ENCODE assay signal across 1 cellular context in the genomic region with DNA sequence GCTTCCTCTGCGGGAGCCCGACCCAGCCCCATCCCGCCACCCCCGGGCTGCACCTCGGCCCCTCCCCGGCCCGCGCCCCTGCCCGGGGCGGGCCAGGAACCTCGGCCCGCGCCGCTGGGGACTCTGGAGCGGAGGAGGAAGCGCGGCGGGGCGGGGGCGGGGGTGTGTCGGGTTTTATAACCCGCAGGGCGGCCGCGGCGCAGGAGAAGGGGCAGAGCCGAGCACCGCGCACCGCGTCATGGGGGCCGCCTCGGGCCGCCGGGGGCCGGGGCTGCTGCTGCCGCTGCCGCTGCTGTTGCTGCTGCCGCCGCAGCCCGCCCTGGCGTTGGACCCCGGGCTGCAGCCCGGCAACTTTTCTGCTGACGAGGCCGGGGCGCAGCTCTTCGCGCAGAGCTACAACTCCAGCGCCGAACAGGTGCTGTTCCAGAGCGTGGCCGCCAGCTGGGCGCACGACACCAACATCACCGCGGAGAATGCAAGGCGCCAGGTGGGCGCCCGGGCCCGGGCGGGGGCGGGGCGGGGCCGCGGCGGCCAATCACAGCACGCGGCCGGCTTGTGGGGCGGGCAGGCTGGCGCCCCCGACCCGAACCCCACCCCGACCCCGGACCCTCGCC.
TF ChIP-seq lines count a peak whose summit lies in the region.

A gene (plus strand): TSS at position 205 of the 614 bp plus-strand sequence. CDS start 34 bp downstream, at position 239.

TF ChIP-seq in K562, 482 proteins besides CTCF, POLR2A, EP300 and RAD21 (continued from another document):
- TF ChIP-seq, protein P1, sequence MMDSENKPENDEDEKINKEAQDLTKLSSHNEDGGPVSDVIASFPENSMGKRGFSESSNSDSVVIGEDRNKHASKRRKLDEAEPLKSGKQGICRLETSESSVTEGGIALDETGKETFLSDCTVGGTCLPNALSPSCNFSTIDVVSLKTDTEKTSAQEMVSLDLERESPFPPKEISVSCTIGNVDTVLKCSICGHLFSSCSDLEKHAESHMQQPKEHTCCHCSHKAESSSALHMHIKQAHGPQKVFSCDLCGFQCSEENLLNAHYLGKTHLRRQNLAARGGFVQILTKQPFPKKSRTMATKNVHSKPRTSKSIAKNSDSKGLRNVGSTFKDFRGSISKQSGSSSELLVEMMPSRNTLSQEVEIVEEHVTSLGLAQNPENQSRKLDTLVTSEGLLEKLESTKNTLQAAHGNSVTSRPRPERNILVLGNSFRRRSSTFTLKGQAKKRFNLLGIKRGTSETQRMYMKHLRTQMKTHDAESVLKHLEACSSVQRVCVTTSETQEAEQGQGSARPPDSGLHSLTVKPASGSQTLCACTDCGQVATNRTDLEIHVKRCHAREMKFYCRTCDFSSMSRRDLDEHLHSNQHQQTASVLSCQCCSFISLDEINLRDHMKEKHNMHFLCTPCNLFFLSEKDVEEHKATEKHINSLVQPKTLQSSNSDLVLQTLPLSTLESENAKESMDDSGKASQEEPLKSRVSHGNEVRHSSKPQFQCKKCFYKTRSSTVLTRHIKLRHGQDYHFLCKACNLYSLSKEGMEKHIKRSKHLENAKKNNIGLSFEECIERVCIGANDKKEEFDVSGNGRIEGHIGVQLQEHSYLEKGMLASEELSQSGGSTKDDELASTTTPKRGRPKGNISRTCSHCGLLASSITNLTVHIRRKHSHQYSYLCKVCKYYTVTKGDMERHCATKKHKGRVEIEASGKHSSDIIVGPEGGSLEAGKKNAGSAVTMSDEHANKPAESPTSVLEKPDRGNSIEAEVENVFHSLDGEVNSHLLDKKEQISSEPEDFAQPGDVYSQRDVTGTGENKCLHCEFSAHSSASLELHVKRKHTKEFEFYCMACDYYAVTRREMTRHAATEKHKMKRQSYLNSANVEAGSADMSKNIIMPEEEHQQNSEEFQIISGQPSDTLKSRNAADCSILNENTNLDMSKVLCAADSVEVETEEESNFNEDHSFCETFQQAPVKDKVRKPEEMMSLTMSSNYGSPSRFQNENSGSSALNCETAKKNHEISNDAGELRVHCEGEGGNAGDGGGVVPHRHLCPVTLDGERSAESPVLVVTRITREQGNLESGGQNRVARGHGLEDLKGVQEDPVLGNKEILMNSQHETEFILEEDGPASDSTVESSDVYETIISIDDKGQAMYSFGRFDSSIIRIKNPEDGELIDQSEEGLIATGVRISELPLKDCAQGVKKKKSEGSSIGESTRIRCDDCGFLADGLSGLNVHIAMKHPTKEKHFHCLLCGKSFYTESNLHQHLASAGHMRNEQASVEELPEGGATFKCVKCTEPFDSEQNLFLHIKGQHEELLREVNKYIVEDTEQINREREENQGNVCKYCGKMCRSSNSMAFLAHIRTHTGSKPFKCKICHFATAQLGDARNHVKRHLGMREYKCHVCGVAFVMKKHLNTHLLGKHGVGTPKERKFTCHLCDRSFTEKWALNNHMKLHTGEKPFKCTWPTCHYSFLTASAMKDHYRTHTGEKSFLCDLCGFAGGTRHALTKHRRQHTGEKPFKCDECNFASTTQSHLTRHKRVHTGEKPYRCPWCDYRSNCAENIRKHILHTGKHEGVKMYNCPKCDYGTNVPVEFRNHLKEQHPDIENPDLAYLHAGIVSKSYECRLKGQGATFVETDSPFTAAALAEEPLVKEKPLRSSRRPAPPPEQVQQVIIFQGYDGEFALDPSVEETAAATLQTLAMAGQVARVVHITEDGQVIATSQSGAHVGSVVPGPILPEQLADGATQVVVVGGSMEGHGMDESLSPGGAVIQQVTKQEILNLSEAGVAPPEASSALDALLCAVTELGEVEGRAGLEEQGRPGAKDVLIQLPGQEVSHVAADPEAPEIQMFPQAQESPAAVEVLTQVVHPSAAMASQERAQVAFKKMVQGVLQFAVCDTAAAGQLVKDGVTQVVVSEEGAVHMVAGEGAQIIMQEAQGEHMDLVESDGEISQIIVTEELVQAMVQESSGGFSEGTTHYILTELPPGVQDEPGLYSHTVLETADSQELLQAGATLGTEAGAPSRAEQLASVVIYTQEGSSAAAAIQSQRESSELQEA (IDR thresholded peaks at IDR 0.05; ENCODE audit: low read depth) = no peak
- TF ChIP-seq YY1 (IDR thresholded peaks at IDR 0.05; ENCODE audit: borderline replicate concordance in 1 of 3, control insufficient read depth in 1 of 3, extremely low read depth in 1 of 3, insufficient read depth in 3 of 3, insufficient read length in 1 of 3, insufficient replicate concordance in 2 of 3, low read depth in 1 of 3, low read length in 2 of 3) = peak in 1 of 3 experiments; percentile 47
- TF ChIP-seq, protein P2, sequence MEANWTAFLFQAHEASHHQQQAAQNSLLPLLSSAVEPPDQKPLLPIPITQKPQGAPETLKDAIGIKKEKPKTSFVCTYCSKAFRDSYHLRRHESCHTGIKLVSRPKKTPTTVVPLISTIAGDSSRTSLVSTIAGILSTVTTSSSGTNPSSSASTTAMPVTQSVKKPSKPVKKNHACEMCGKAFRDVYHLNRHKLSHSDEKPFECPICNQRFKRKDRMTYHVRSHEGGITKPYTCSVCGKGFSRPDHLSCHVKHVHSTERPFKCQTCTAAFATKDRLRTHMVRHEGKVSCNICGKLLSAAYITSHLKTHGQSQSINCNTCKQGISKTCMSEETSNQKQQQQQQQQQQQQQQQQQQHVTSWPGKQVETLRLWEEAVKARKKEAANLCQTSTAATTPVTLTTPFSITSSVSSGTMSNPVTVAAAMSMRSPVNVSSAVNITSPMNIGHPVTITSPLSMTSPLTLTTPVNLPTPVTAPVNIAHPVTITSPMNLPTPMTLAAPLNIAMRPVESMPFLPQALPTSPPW (CRISPR knock-in tag; IDR thresholded peaks at IDR 0.05) = peak; percentile 79
- TF ChIP-seq CBFA2T2 (conservative IDR thresholded peaks at IDR 0.05) = no peak
- TF ChIP-seq, protein P3, sequence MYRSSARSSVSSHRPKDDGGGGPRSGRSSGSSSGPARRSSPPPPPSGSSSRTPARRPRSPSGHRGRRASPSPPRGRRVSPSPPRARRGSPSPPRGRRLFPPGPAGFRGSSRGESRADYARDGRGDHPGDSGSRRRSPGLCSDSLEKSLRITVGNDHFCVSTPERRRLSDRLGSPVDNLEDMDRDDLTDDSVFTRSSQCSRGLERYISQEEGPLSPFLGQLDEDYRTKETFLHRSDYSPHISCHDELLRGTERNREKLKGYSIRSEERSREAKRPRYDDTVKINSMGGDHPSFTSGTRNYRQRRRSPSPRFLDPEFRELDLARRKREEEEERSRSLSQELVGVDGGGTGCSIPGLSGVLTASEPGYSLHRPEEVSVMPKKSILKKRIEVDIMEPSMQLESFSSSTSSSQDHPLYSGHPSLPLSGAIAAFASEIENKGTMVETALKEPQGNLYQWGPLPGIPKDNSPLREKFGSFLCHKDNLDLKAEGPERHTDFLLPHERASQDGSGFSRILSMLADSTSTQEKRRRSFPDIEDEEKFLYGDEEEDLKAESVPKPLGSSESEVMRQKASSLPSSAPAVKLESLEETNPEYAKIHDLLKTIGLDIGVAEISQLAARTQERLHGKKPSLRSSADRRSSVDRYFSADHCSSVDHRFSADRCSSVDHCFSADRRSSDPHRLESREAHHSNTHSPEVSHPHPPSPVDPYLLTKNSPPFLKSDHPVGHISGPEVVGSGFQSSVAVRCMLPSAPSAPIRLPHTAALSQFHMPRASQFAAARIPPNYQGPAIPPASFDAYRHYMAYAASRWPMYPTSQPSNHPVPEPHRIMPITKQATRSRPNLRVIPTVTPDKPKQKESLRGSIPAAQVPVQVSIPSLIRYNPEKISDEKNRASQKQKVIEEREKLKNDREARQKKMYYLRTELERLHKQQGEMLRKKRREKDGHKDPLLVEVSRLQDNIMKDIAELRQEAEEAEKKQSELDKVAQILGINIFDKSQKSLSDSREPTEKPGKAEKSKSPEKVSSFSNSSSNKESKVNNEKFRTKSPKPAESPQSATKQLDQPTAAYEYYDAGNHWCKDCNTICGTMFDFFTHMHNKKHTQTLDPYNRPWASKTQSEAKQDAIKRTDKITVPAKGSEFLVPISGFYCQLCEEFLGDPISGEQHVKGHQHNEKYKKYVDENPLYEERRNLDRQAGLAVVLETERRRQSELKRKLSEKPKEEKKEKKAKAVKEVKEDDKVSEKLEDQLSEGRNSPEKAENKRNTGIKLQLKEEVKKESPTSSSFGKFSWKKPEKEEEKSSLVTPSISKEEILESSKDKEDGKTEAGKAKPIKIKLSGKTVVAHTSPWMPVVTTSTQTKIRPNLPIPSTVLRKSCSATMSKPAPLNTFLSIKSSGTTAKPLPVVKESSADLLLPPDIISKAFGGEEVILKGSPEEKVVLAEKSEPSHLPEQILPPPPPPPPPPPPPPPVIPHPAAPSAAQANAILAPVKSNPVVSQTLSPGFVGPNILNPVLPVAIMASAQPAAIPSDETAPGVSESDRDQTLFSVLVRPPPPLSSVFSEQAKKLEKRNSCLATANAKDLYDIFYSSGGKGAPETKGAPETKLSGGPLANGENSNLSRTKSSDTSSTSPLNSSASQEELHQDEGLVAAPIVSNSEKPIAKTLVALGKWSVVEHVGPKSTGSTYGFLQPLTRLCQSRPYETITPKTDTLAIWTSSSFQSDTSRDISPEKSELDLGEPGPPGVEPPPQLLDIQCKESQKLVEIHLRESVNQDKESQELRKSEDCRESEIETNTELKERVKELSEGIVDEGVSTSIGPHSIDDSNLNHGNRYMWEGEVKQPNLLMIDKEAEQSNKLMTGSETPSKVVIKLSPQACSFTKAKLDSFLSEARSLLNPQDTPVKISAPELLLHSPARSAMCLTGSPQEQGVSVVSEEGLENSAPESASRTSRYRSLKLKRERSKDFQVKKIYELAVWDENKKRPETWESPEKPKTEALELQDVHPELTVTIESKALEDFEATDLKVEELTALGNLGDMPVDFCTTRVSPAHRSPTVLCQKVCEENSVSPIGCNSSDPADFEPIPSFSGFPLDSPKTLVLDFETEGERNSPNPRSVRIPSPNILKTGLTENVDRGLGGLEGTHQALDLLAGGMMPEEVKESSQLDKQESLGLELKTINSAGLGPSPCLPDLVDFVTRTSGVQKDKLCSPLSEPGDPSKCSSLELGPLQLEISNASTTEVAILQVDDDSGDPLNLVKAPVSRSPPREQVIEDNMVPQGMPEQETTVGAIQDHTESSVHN (IDR thresholded peaks at IDR 0.05; ENCODE audit: borderline replicate concordance in 1 of 2, low read depth in 1 of 2) = no peak
- TF ChIP-seq, protein P4, sequence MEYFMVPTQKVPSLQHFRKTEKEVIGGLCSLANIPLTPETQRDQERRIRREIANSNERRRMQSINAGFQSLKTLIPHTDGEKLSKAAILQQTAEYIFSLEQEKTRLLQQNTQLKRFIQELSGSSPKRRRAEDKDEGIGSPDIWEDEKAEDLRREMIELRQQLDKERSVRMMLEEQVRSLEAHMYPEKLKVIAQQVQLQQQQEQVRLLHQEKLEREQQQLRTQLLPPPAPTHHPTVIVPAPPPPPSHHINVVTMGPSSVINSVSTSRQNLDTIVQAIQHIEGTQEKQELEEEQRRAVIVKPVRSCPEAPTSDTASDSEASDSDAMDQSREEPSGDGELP (CRISPR knock-in tag; IDR thresholded peaks at IDR 0.05; ENCODE audit: borderline replicate concordance) = peak; percentile 42; the same call in 1 of the 2 replicates
- no peak for TF ChIP-seq TAL1 (IDR thresholded peaks at IDR 0.05)
- peak; percentile 36 for TF ChIP-seq HMGN3 (IDR thresholded peaks at IDR 0.05; ENCODE audit: borderline replicate concordance, extremely low read depth, insufficient read length, low read depth, low read length)
- no peak for TF ChIP-seq ZC3H4 (CRISPR knock-in tag; IDR thresholded peaks at IDR 0.05; ENCODE audit: borderline replicate concordance)
- TF ChIP-seq NONO (IDR thresholded peaks at IDR 0.05; ENCODE audit: low read depth in 2 of 2, low read length in 1 of 2) = no peak
- TF ChIP-seq SRSF3 (IDR thresholded peaks at IDR 0.05; ENCODE audit: insufficient read depth, low read length) = no peak
- TF ChIP-seq TOE1 (IDR thresholded peaks at IDR 0.05; ENCODE audit: borderline replicate concordance) = no peak
- no peak for TF ChIP-seq TOE1 (CRISPR knock-in tag; IDR thresholded peaks at IDR 0.05; ENCODE audit: borderline replicate concordance, low read depth)
- no peak for TF ChIP-seq SRSF9 (IDR thresholded peaks at IDR 0.05; ENCODE audit: borderline replicate concordance, low read depth, low read length)
- no peak for TF ChIP-seq SIRT6 (IDR thresholded peaks at IDR 0.05; ENCODE audit: low read depth, low read length)
- TF ChIP-seq, protein P5, sequence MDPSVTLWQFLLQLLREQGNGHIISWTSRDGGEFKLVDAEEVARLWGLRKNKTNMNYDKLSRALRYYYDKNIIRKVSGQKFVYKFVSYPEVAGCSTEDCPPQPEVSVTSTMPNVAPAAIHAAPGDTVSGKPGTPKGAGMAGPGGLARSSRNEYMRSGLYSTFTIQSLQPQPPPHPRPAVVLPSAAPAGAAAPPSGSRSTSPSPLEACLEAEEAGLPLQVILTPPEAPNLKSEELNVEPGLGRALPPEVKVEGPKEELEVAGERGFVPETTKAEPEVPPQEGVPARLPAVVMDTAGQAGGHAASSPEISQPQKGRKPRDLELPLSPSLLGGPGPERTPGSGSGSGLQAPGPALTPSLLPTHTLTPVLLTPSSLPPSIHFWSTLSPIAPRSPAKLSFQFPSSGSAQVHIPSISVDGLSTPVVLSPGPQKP (CRISPR knock-in tag; IDR thresholded peaks at IDR 0.05) = no peak
- TF ChIP-seq EGR1 (conservative IDR thresholded peaks at IDR 0.05) = peak; percentile 57
- TF ChIP-seq CTBP1 (IDR thresholded peaks at IDR 0.05; ENCODE audit: borderline replicate concordance) = peak; percentile 32; the same call in 1 of the 2 replicates
- TF ChIP-seq CREBBP (IDR thresholded peaks at IDR 0.05; ENCODE audit: low read depth, low read length) = no peak
- no peak for TF ChIP-seq MED1 (CRISPR knock-in tag; IDR thresholded peaks at IDR 0.05; ENCODE audit: borderline replicate concordance)
- no peak for TF ChIP-seq KLF10 (CRISPR knock-in tag; IDR thresholded peaks at IDR 0.05)
- no peak for TF ChIP-seq ELF4 (CRISPR knock-in tag; IDR thresholded peaks at IDR 0.05)
- no peak for TF ChIP-seq ZNF282 (CRISPR knock-in tag; IDR thresholded peaks at IDR 0.05)
- no peak for TF ChIP-seq ZNF551 (CRISPR knock-in tag; IDR thresholded peaks at IDR 0.05)
- no peak for TF ChIP-seq ZBTB1 (CRISPR knock-in tag; IDR thresholded peaks at IDR 0.05; ENCODE audit: borderline replicate concordance, low read depth)
- TF ChIP-seq ARNT (IDR thresholded peaks at IDR 0.05) = no peak
- TF ChIP-seq, protein P6, sequence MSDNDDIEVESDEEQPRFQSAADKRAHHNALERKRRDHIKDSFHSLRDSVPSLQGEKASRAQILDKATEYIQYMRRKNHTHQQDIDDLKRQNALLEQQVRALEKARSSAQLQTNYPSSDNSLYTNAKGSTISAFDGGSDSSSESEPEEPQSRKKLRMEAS (CRISPR knock-in tag; IDR thresholded peaks at IDR 0.05) = 0 out of 2 replicates have a peak, but pooled peaks have one; percentile 41
- TF ChIP-seq GATAD2B (IDR thresholded peaks at IDR 0.05; ENCODE audit: borderline replicate concordance) = 0 out of 2 replicates have a peak, but pooled peaks have one; percentile 38
- no peak for TF ChIP-seq BMI1 (IDR thresholded peaks at IDR 0.05; ENCODE audit: low read length)
- TF ChIP-seq, protein P7, sequence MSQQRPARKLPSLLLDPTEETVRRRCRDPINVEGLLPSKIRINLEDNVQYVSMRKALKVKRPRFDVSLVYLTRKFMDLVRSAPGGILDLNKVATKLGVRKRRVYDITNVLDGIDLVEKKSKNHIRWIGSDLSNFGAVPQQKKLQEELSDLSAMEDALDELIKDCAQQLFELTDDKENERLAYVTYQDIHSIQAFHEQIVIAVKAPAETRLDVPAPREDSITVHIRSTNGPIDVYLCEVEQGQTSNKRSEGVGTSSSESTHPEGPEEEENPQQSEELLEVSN (IDR thresholded peaks at IDR 0.05; ENCODE audit: borderline replicate concordance in 1 of 2, extremely low read depth in 1 of 2, insufficient read depth in 1 of 2, insufficient read length in 1 of 2, low read depth in 1 of 2, low read length in 1 of 2, poor library complexity in 1 of 2, severe bottlenecking in 1 of 2) = peak; percentile 43 to 50
- 0 out of 2 replicates have a peak, but pooled peaks have one; percentile 41 for TF ChIP-seq SMAD4 (CRISPR knock-in tag; conservative IDR thresholded peaks at IDR 0.05)
- TF ChIP-seq ELF1 (tag; IDR thresholded peaks at IDR 0.05) = 0 out of 2 replicates have a peak, but pooled peaks have one; percentile 18
- TF ChIP-seq HDAC6 (IDR thresholded peaks at IDR 0.05; ENCODE audit: low read depth, low read length) = peak; percentile 91; the same call in 1 of the 2 replicates
